ENCODE assay signal across 8 cellular contexts in the genomic region with DNA sequence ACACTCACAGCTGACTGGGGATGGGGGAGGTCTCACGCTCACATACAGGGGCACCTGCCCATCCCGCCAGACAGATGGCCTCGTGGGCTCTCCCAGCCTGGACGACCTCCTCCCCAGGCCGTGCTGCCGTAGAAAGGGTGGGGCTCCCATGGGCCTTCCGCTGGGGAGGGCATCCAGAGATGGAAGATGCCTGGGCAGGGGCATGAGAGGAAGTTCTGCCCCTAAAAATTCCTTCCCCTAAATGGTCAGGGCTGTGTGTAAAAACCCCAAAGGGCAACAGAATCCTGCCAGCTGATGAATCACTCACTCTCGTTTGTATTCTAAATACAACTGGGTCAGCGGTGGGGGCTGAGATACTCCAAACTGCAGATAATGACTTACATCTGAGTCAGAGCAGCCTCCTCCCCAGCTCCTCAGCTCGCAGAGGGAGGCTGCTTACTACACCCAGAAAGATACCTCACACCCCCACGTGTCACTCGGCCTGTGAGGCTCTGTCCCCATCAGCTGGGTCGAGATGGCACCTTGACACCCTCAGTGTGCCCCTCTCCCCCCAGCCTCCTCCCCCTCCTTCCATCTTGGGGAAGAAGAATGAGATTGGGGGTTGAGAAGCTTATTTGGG. TPM values are rescaled to one million over a fixed set of nuclear protein-coding genes. Genes with fewer than 3 reads are reported as not detected.
DNase-seq lines count a peak whose midpoint lies in the region; ATAC-seq lines count a peak whose summit lies in the region.

No MANE protein-coding gene starts in this region.

- H3K36me3 ChIP-seq in HUES48 (ENCODE audit: control insufficient read depth, insufficient read depth, low read length): peaks cover 91% of the 10 kb centered on the region
- peaks cover 37 to 71% of the 10 kb centered on the region in 2 donors for H3K36me3 ChIP-seq in duodenal mucosa (ENCODE audit: control insufficient read depth in 1 of 2, insufficient read depth in 2 of 2, low read length in 2 of 2)
- H3K36me3 ChIP-seq in mucosa of rectum (ENCODE audit: control insufficient read depth in 2 of 2, insufficient read depth in 2 of 2, low read length in 2 of 2): peaks cover 54 to 58% of the 10 kb centered on the region in 2 donors

- CTCF ChIA-PET in activated CD4-positive, alpha-beta memory T cell treated with anti-CD3 and anti-CD28 coated beads, Interleukin-2, amount 10 ng/mL, durations not matched to agents 7 days and 5 days (lab: Charles Lee): interaction anchor here (0.9 to 2.4 kb wide), 4 partner anchors 10 to 87 kb away, joined by 3 to 9 read pairs (median 6); a partner anchor contains a TSS

- peaks cover 94% of the 10 kb centered on the region for H3K36me3 Mint-ChIP-seq in activated CD4-positive, alpha-beta memory T cell treated with anti-CD3 and anti-CD28 coated beads, Interleukin-2, amount 10 ng/mL, durations not matched to agents 7 days and 5 days (ENCODE audit: low read depth)

- POLR2A ChIA-PET in activated CD4-positive, alpha-beta memory T cell treated with anti-CD3 and anti-CD28 coated beads, Interleukin-2, amount 10 ng/mL, durations not matched to agents 7 days and 5 days (lab: Charles Lee): interaction anchor here (1.6 to 23.4 kb wide), 3 partner anchors 6 to 56 kb away, joined by 3 to 503 read pairs (median 503); a partner anchor contains a TSS

- H3K4me1 Mint-ChIP-seq in activated CD4-positive, alpha-beta memory T cell treated with anti-CD3 and anti-CD28 coated beads, Interleukin-2, amount 10 ng/mL, durations not matched to agents 7 days and 5 days: peaks cover 99% of the 10 kb centered on the region

- H3K27ac Mint-ChIP-seq in activated CD4-positive, alpha-beta memory T cell treated with anti-CD3 and anti-CD28 coated beads, Interleukin-2, amount 10 ng/mL, durations not matched to agents 7 days and 5 days: peak overlapping the region; percentile 71

- peak overlapping the region; percentile 40 for H3K27ac ChIP-seq in HUES48 (ENCODE audit: low read depth, low read length)
- H3K27ac ChIP-seq in duodenal mucosa (ENCODE audit: low read depth, low read length): peak overlapping the region; percentile 30
- H3K27ac ChIP-seq in mucosa of rectum (ENCODE audit: low read depth in 2 of 2, low read length in 2 of 2): peak overlapping the region; percentile 70 to 77

- DNase-seq in AG20443 (ENCODE audit: low spot score) (peak; percentile 95), NCI-H1436 (lab: John Stamatoyannopoulos, UW) (no peak)
- DNase-seq in activated CD4-positive, alpha-beta memory T cell treated with anti-CD3 and anti-CD28 coated beads, Interleukin-2, amount 10 ng/mL, durations not matched to agents 7 days and 5 days: peak; percentile 81
- DNase-seq in stimulated activated CD8-positive, alpha-beta memory T cell treated with anti-CD3 and anti-CD28 coated beads, Interleukin-7, amount 100 ng/mL, for 4 hours (ENCODE audit: low read depth in 2 of 2): peak; percentile 76 to 79

- ATAC-seq in GM21367 (IDR thresholded peaks at IDR 0.05; ENCODE audit: unreplicated experiment): no peak

- no peaks in the 10 kb centered on the region for H3K9me3 Mint-ChIP-seq in activated CD4-positive, alpha-beta memory T cell treated with anti-CD3 and anti-CD28 coated beads, Interleukin-2, amount 10 ng/mL, durations not matched to agents 7 days and 5 days

- no peaks in the 10 kb centered on the region for H3K27me3 Mint-ChIP-seq in activated CD4-positive, alpha-beta memory T cell treated with anti-CD3 and anti-CD28 coated beads, Interleukin-2, amount 10 ng/mL, durations not matched to agents 7 days and 5 days

- no peaks in the 10 kb centered on the region for H3K9me3 ChIP-seq in HUES48 (ENCODE audit: control insufficient read depth, insufficient read depth, low read length)
- H3K9me3 ChIP-seq in duodenal mucosa (ENCODE audit: control insufficient read depth in 1 of 2, low read length in 2 of 2): no peaks in the 10 kb centered on the region
- no peaks in the 10 kb centered on the region for H3K9me3 ChIP-seq in mucosa of rectum (ENCODE audit: control insufficient read depth in 2 of 2, low read length in 2 of 2)

- H3K4me3 Mint-ChIP-seq in activated CD4-positive, alpha-beta memory T cell treated with anti-CD3 and anti-CD28 coated beads, Interleukin-2, amount 10 ng/mL, durations not matched to agents 7 days and 5 days: peak overlapping the region; percentile 22

- H3K27me3 ChIP-seq in HUES48 (ENCODE audit: control insufficient read depth, insufficient read depth, low read length) (no peaks in the 10 kb centered on the region), duodenal mucosa (ENCODE audit: control insufficient read depth in 1 of 2, insufficient read depth in 2 of 2, low read length in 2 of 2) (no peaks in the 10 kb centered on the region), mucosa of rectum (ENCODE audit: control insufficient read depth in 2 of 2, insufficient read depth in 2 of 2, low read length in 2 of 2) (no peaks in the 10 kb centered on the region)

- peaks cover 46% of the 10 kb centered on the region for H3K4me1 ChIP-seq in HUES48 (ENCODE audit: control insufficient read depth, insufficient read depth, low read length)
- peaks cover 75 to 76% of the 10 kb centered on the region in 2 donors for H3K4me1 ChIP-seq in duodenal mucosa (ENCODE audit: control insufficient read depth in 1 of 2, insufficient read depth in 2 of 2, low read length in 2 of 2)
- peaks cover 54 to 65% of the 10 kb centered on the region in 2 donors for H3K4me1 ChIP-seq in mucosa of rectum (ENCODE audit: control insufficient read depth in 2 of 2, insufficient read depth in 2 of 2, low read length in 2 of 2)

- H3K9ac ChIP-seq in HUES48 (ENCODE audit: low read depth, low read length) (no peak overlapping the region), duodenal mucosa (ENCODE audit: low read depth in 1 of 2, low read length in 2 of 2) (peak overlapping the region in 1 of 2 donors; percentile 20), mucosa of rectum (ENCODE audit: low read depth in 1 of 2, low read length in 2 of 2) (no peak overlapping the region)

- H3K4me3 ChIP-seq in HUES48 (ENCODE audit: low read depth, low read length) (no peak overlapping the region), duodenal mucosa (ENCODE audit: low read depth in 1 of 2, low read length in 2 of 2) (no peak overlapping the region), mucosa of rectum (ENCODE audit: low read length in 2 of 2) (no peak overlapping the region)

RNA-seq across cellular contexts. Expression of a gene that starts 10.1 kb away (rescaled TPM):
- total RNA-seq in activated CD4-positive, alpha-beta memory T cell treated with anti-CD3 and anti-CD28 coated beads, Interleukin-2, amount 10 ng/mL, durations not matched to agents 7 days and 5 days: 100 to 1,000 TPM; 463 to 465 TPM
